12 cellular contexts compared by ENCODE assay signal in genomic region chr10:43204394-43204942, GRCh38.
DNase-seq lines count a peak whose midpoint lies in the region; ATAC-seq, FAIRE-seq and TF ChIP-seq lines count a peak whose summit lies in the region.
"Had no signal": no experiment of that assay in that cellular context is flagged by ENCODE, and none has a peak within 500 bp of the region (broad histone marks: within the 10 kb centered on the region; RNA-seq: fewer than 3 reads in every experiment).

No MANE protein-coding gene starts in this region.

- H3K36me3 ChIP-seq in small intestine (ENCODE audit: control insufficient read depth in 2 of 2, insufficient read depth in 2 of 2, low read length in 2 of 2) = no peaks in the 10 kb centered on the region
- H3K36me3 ChIP-seq: SJCRH30 had no signal

- no peak overlapping the region for H3K27ac Mint-ChIP-seq in CD4-positive, alpha-beta T cell
- no peak overlapping the region for H3K27ac Mint-ChIP-seq in activated CD4-positive, alpha-beta memory T cell treated with anti-CD3 and anti-CD28 coated beads for 36 hours
- H3K27ac Mint-ChIP-seq in osteocyte (ENCODE audit: unreplicated experiment) = no peak overlapping the region
- H3K27ac Mint-ChIP-seq: naive B cell had no signal

- POLR2A ChIA-PET in CD4-positive, alpha-beta T cell (lab: Charles Lee) = interaction anchor here (5.1 kb wide), 1 partner anchor 65 kb away, joined by 41 read pairs; the partner anchor contains the start of gene CSGALNACT2
- POLR2A ChIA-PET in activated CD4-positive, alpha-beta memory T cell treated with anti-CD3 and anti-CD28 coated beads for 36 hours (lab: Charles Lee) = no interaction called here

- ATAC-seq in CD4-positive, alpha-beta T cell (ENCODE audit: poor library complexity) = no peak
- ATAC-seq in GM19438 (IDR thresholded peaks at IDR 0.05; ENCODE audit: low read depth, unreplicated experiment) = peak; percentile 3
- no peak for ATAC-seq in GM18858 (IDR thresholded peaks at IDR 0.05; ENCODE audit: unreplicated experiment)

- peak in 1 of 10 experiments; percentile 16 for DNase-seq in CD4-positive, alpha-beta T cell
- peak; percentile 8 for DNase-seq in activated CD4-positive, alpha-beta memory T cell treated with anti-CD3 and anti-CD28 coated beads for 36 hours
- peak; percentile 78 for DNase-seq in osteocyte (ENCODE audit: extremely low spot score, unreplicated experiment)
- no peak for DNase-seq in T-helper 9 cell
- DNase-seq in small intestine = no peak
- DNase-seq: NCI-H510A treated with DMSO at 0.1 percent for 48 hours had no signal

- no peak for FAIRE-seq in small intestine (lab: Jason Lieb, UNC)

- peak overlapping the region; percentile 16 for H3K27ac ChIP-seq in CD4-positive, alpha-beta T cell (ENCODE audit: low read depth, low read length)
- H3K27ac ChIP-seq in small intestine (ENCODE audit: low read depth in 1 of 2, low read length in 1 of 2) = no peak overlapping the region
- H3K27ac ChIP-seq: SJCRH30 had no signal

- H3K27me3 Mint-ChIP-seq in CD4-positive, alpha-beta T cell = no peaks in the 10 kb centered on the region
- no peaks in the 10 kb centered on the region for H3K27me3 Mint-ChIP-seq in activated CD4-positive, alpha-beta memory T cell treated with anti-CD3 and anti-CD28 coated beads for 36 hours
- H3K27me3 Mint-ChIP-seq in osteocyte (ENCODE audit: unreplicated experiment) = no peaks in the 10 kb centered on the region
- H3K27me3 Mint-ChIP-seq: naive B cell had no signal

- no peaks in the 10 kb centered on the region for H3K4me1 ChIP-seq in small intestine (ENCODE audit: control insufficient read depth in 2 of 2, insufficient read depth in 1 of 2, low read depth in 1 of 2, low read length in 1 of 2)
- H3K4me1 ChIP-seq: Caco-2, SJCRH30 had no signal

- no peak for TF ChIP-seq CTCF in CD4-positive, alpha-beta T cell (IDR thresholded peaks at IDR 0.05)
- no peak for TF ChIP-seq CTCF in osteocyte (IDR thresholded peaks at IDR 0.05)

- no peak overlapping the region for H3K4me3 Mint-ChIP-seq in CD4-positive, alpha-beta T cell
- no peak overlapping the region for H3K4me3 Mint-ChIP-seq in activated CD4-positive, alpha-beta memory T cell treated with anti-CD3 and anti-CD28 coated beads for 36 hours
- H3K4me3 Mint-ChIP-seq in osteocyte (ENCODE audit: unreplicated experiment) = no peak overlapping the region

- no peak overlapping the region for H3K4me3 ChIP-seq in small intestine (ENCODE audit: low read depth in 1 of 2, low read length in 2 of 2)
- H3K4me3 ChIP-seq: SJCRH30 had no signal

- WGBS in small intestine, 3 donors = 69 to 76% (median 75%) methylated on average over 7 to 8 of the region's 8 CpGs

- H3K9me3 ChIP-seq in CD4-positive, alpha-beta T cell (ENCODE audit: control insufficient read depth, low read length) = no peaks in the 10 kb centered on the region
- H3K9me3 ChIP-seq in small intestine (ENCODE audit: control insufficient read depth, low read depth) = no peaks in the 10 kb centered on the region
- H3K9me3 ChIP-seq: Caco-2, SJCRH30, spleen had no signal

- CTCF ChIA-PET in CD4-positive, alpha-beta T cell (lab: Charles Lee) = interaction anchor here (1.0 to 1.5 kb wide), 8 partner anchors 45 to 252 kb away, joined by 3 to 8 read pairs (median 3); partner anchors contain the start of gene CSGALNACT2
- CTCF ChIA-PET in activated CD4-positive, alpha-beta memory T cell treated with anti-CD3 and anti-CD28 coated beads for 36 hours (lab: Charles Lee) = interaction anchor here (0.6 to 3.3 kb wide), 32 partner anchors 9 to 258 kb away, joined by 3 to 22 read pairs (median 4); partner anchors contain the start of gene CSGALNACT2

- no peaks in the 10 kb centered on the region for H3K27me3 ChIP-seq in CD4-positive, alpha-beta T cell (ENCODE audit: control insufficient read depth, insufficient read depth, low read length)
- H3K27me3 ChIP-seq in small intestine (ENCODE audit: control insufficient read depth in 2 of 2, insufficient read depth in 2 of 2, low read length in 2 of 2) = no peaks in the 10 kb centered on the region
- H3K27me3 ChIP-seq: SJCRH30, spleen had no signal

- intact Hi-C loops in CD4-positive, alpha-beta T cell (cut with DNase I, micrococcal nuclease) = loop anchor here in 1 of 2 experiments (2.0 to 5.0 kb wide), 2 partner anchors 67 to 258 kb away; partner anchors contain the start of gene CSGALNACT2
- intact Hi-C loops in activated CD4-positive, alpha-beta memory T cell treated with anti-CD3 and anti-CD28 coated beads for 36 hours (cut with micrococcal nuclease) = loop anchor here (5.0 kb wide), 1 partner anchor 53 kb away; no protein-coding TSS in a partner anchor

- H3K4me1 Mint-ChIP-seq in CD4-positive, alpha-beta T cell (ENCODE audit: low read depth) = peaks cover 6% of the 10 kb centered on the region
- peaks cover 6% of the 10 kb centered on the region for H3K4me1 Mint-ChIP-seq in activated CD4-positive, alpha-beta memory T cell treated with anti-CD3 and anti-CD28 coated beads for 36 hours (ENCODE audit: low read depth)
- peaks cover 3% of the 10 kb centered on the region for H3K4me1 Mint-ChIP-seq in osteocyte (ENCODE audit: unreplicated experiment)

- H3K36me3 Mint-ChIP-seq in CD4-positive, alpha-beta T cell (ENCODE audit: low read depth) = no peaks in the 10 kb centered on the region
- H3K36me3 Mint-ChIP-seq in activated CD4-positive, alpha-beta memory T cell treated with anti-CD3 and anti-CD28 coated beads for 36 hours = no peaks in the 10 kb centered on the region
- no peaks in the 10 kb centered on the region for H3K36me3 Mint-ChIP-seq in osteocyte (ENCODE audit: unreplicated experiment)
- H3K36me3 Mint-ChIP-seq: naive B cell had no signal

- no peaks in the 10 kb centered on the region for H3K9me3 Mint-ChIP-seq in CD4-positive, alpha-beta T cell
- no peaks in the 10 kb centered on the region for H3K9me3 Mint-ChIP-seq in activated CD4-positive, alpha-beta memory T cell treated with anti-CD3 and anti-CD28 coated beads for 36 hours
- no peaks in the 10 kb centered on the region for H3K9me3 Mint-ChIP-seq in osteocyte (ENCODE audit: unreplicated experiment)
- H3K9me3 Mint-ChIP-seq: naive B cell had no signal

Comparison
In these comparisons a context has a peak if more than half of its experiments do, and no peak if none do; other contexts are left out.
1. DNase-seq: peak in activated CD4-positive, alpha-beta memory T cell treated with anti-CD3 and anti-CD28 coated beads for 36 hours (single experiment) and osteocyte (single experiment); none in T-helper 9 cell (single experiment) and small intestine (single experiment).